Comparison of ENCODE assay signal across 8 cellular contexts in the genomic region with DNA sequence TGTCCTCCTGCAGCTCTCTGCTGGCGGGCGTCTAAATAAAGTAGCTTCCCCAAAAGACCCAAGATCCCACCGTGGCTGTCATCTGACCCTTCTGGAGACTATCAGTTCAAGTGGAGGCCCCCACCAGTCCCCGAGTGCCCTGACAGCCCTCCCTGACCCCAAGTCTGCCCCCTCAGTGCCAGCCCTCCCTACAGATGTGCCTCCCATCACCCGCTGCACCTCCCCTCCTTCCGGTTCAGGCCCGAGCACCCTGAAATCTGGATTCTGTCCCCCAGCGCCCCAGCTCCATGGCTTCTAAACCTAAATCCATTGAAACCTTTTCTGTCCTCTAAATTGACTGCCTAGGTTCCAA. TPM values are rescaled to one million over a fixed set of nuclear protein-coding genes. Genes with fewer than 3 reads are reported as not detected.
A peak's percentile ranks its signal among the peaks of the same experiment; 100 is the strongest.
DNase-seq lines count a peak whose midpoint lies in the region; ATAC-seq, FAIRE-seq and TF ChIP-seq lines count a peak whose summit lies in the region.

No MANE protein-coding gene starts in this region.

- H3K4me1 ChIP-seq in esophagus muscularis mucosa = peaks cover 10 to 24% (median 23%) of the 10 kb centered on the region in 4 donors

- H3K27ac ChIP-seq in esophagus muscularis mucosa (replicated peaks in 1 of 4) = peak overlapping the region; percentile 82 to 91 (median 86)

- H3K9me3 ChIP-seq in esophagus muscularis mucosa = no peaks in the 10 kb centered on the region

- no peaks in the 10 kb centered on the region for H3K9me3 Mint-ChIP-seq in activated CD4-positive, alpha-beta T cell treated with anti-CD3 and anti-CD28 coated beads, Interleukin-2, amount 10 ng/mL, durations not matched to agents 24 days and 14 days
- H3K9me3 Mint-ChIP-seq in osteocyte (ENCODE audit: unreplicated experiment) = no peaks in the 10 kb centered on the region

- peak overlapping the region; percentile 80 to 89 (median 84) for H3K4me3 ChIP-seq in esophagus muscularis mucosa

- ATAC-seq in GM19351 (IDR thresholded peaks at IDR 0.05; ENCODE audit: unreplicated experiment) = no peak

- peaks cover 35% of the 10 kb centered on the region for H3K4me1 Mint-ChIP-seq in activated CD4-positive, alpha-beta T cell treated with anti-CD3 and anti-CD28 coated beads, Interleukin-2, amount 10 ng/mL, durations not matched to agents 24 days and 14 days
- H3K4me1 Mint-ChIP-seq in osteocyte (ENCODE audit: unreplicated experiment) = peaks cover 25% of the 10 kb centered on the region

- no peak for TF ChIP-seq EP300 in esophagus muscularis mucosa (IDR thresholded peaks at IDR 0.05)

- TF ChIP-seq CTCF in esophagus muscularis mucosa (IDR thresholded peaks at IDR 0.05) (no peak), osteocyte (IDR thresholded peaks at IDR 0.05) (no peak), D721Med (IDR thresholded peaks at IDR 0.05; ENCODE audit: insufficient read depth, missing control alignments) (no peak)

- H3K27me3 ChIP-seq in esophagus muscularis mucosa = no peaks in the 10 kb centered on the region

- H3K27me3 Mint-ChIP-seq in activated CD4-positive, alpha-beta T cell treated with anti-CD3 and anti-CD28 coated beads, Interleukin-2, amount 10 ng/mL, durations not matched to agents 24 days and 14 days = no peaks in the 10 kb centered on the region
- H3K27me3 Mint-ChIP-seq in osteocyte (ENCODE audit: unreplicated experiment) = no peaks in the 10 kb centered on the region

- WGBS in esophagus muscularis mucosa = 9% methylated on average over 4 of the region's 8 CpGs

- peaks cover 3 to 55% (median 35%) of the 10 kb centered on the region in 4 donors for H3K36me3 ChIP-seq in esophagus muscularis mucosa

- peak overlapping the region; percentile 99 for H3K4me3 Mint-ChIP-seq in activated CD4-positive, alpha-beta T cell treated with anti-CD3 and anti-CD28 coated beads, Interleukin-2, amount 10 ng/mL, durations not matched to agents 24 days and 14 days
- peak overlapping the region; percentile 89 for H3K4me3 Mint-ChIP-seq in osteocyte (ENCODE audit: unreplicated experiment)

- FAIRE-seq in D721Med (lab: Jason Lieb, UNC) = no peak

- intact Hi-C loops in activated CD4-positive, alpha-beta T cell treated with anti-CD3 and anti-CD28 coated beads, Interleukin-2, amount 10 ng/mL, durations not matched to agents 24 days and 14 days (cut with micrococcal nuclease) = loop anchor here (2.0 kb wide), 2 partner anchors 58 to 64 kb away; partner anchors contain the start of gene IFNAR1
- intact Hi-C loops in esophagus muscularis mucosa (cut with DNase I) = loop anchor here (5.0 kb wide), 2 partner anchors 39 to 64 kb away; partner anchors contain the start of gene IFNAR2

- peaks cover 35% of the 10 kb centered on the region for H3K36me3 Mint-ChIP-seq in activated CD4-positive, alpha-beta T cell treated with anti-CD3 and anti-CD28 coated beads, Interleukin-2, amount 10 ng/mL, durations not matched to agents 24 days and 14 days (ENCODE audit: low read depth)
- H3K36me3 Mint-ChIP-seq in osteocyte (ENCODE audit: unreplicated experiment) = peaks cover 18% of the 10 kb centered on the region

- peak; percentile 18 for DNase-seq in activated T-cell treated with anti-CD3 and anti-CD28 coated beads for 1 hour (ENCODE audit: low read depth)
- no peak for DNase-seq in activated T-cell treated with anti-CD3 and anti-CD28 coated beads for 4 hours
- peak; percentile 76 for DNase-seq in activated CD4-positive, alpha-beta T cell treated with anti-CD3 and anti-CD28 coated beads, Interleukin-2, amount 10 ng/mL, durations not matched to agents 24 days and 14 days
- DNase-seq in esophagus muscularis mucosa (ENCODE audit: extremely low spot score) = no peak
- no peak for DNase-seq in osteocyte (ENCODE audit: extremely low spot score, unreplicated experiment)
- DNase-seq in A172 (ENCODE audit: low spot score) = no peak
- no peak for DNase-seq in D721Med (ENCODE audit: insufficient read length, low spot score)

- TF ChIP-seq POLR2A in esophagus muscularis mucosa (IDR thresholded peaks at IDR 0.05; ENCODE audit: low read depth) = no peak

- peak overlapping the region; percentile 93 for H3K27ac Mint-ChIP-seq in activated CD4-positive, alpha-beta T cell treated with anti-CD3 and anti-CD28 coated beads, Interleukin-2, amount 10 ng/mL, durations not matched to agents 24 days and 14 days
- peak overlapping the region; percentile 86 for H3K27ac Mint-ChIP-seq in osteocyte (ENCODE audit: unreplicated experiment)

RNA-seq across cellular contexts. Expression of gene IL10RB, which starts 0.6 kb away (rescaled TPM):
- 21.1 and 24.0 TPM in 2 replicates for total RNA-seq in activated CD4-positive, alpha-beta T cell treated with anti-CD3 and anti-CD28 coated beads, Interleukin-2, amount 10 ng/mL, durations not matched to agents 24 days and 14 days
- total RNA-seq in esophagus muscularis mucosa (10 to 100 TPM; 16.9 to 31.0 (median 20.6) TPM), osteocyte (21.1 and 21.7 TPM in 2 replicates)
- total RNA-seq in A172 (2014; rRNA removed; shearing (Covaris generic)) = 64.9 and 67.7 TPM in 2 replicates

RNA-seq across cellular contexts. Expression of gene IFNAR2, which starts 37.0 kb away (rescaled TPM):
- 35.2 and 36.7 TPM in 2 replicates for total RNA-seq in activated CD4-positive, alpha-beta T cell treated with anti-CD3 and anti-CD28 coated beads, Interleukin-2, amount 10 ng/mL, durations not matched to agents 24 days and 14 days
- total RNA-seq in esophagus muscularis mucosa (10 to 100 TPM in 2 of 4 donors, 1 to 10 TPM in 2; 5.3 to 14.6 (median 10.4) TPM), osteocyte (15.9 and 17.9 TPM in 2 replicates)
- 3.6 and 10.4 TPM in 2 replicates for total RNA-seq in A172 (2014; rRNA removed; shearing (Covaris generic))

RNA-seq across cellular contexts. Expression of gene IFNAR1, which starts 58.0 kb away (rescaled TPM):
- 19.0 and 24.0 TPM in 2 replicates for total RNA-seq in activated CD4-positive, alpha-beta T cell treated with anti-CD3 and anti-CD28 coated beads, Interleukin-2, amount 10 ng/mL, durations not matched to agents 24 days and 14 days
- total RNA-seq in esophagus muscularis mucosa = 10 to 100 TPM; 22.4 to 28.3 (median 26.4) TPM
- total RNA-seq in osteocyte = 42.7 and 42.8 TPM in 2 replicates
- 15.7 and 20.5 TPM in 2 replicates for total RNA-seq in A172 (2014; rRNA removed; shearing (Covaris generic))

Comparison
In these comparisons a context has a peak if more than half of its experiments do, and no peak if none do; other contexts are left out.
1. DNase-seq: peak in activated T-cell treated with anti-CD3 and anti-CD28 coated beads for 1 hour (single experiment) and activated CD4-positive, alpha-beta T cell treated with anti-CD3 and anti-CD28 coated beads, Interleukin-2, amount 10 ng/mL, durations not matched to agents 24 days and 14 days (single experiment); none in activated T-cell treated with anti-CD3 and anti-CD28 coated beads for 4 hours (single experiment), esophagus muscularis mucosa (single experiment), osteocyte (single experiment), A172 (single experiment) and D721Med (single experiment).